In genomic region chr10:26662864-26663263, GRCh38 we compare ENCODE assay signal across 6 cellular contexts.
"Had no signal": no experiment of that assay in that cellular context is flagged by ENCODE, and none has a peak within 500 bp of the region (broad histone marks: within the 10 kb centered on the region; RNA-seq: fewer than 3 reads in every experiment).

No MANE protein-coding gene starts in this region.

- FAIRE-seq: GM12878, GM12891, GM12892, GM19239 had no signal

- H3K4me3 ChIP-seq: GM12878 had no signal

- DNase-seq: GDM1, GF-D8 had no signal

- ATAC-seq: GM12878 had no signal
